ENCODE assay signal across 14 cellular contexts in the genomic region with DNA sequence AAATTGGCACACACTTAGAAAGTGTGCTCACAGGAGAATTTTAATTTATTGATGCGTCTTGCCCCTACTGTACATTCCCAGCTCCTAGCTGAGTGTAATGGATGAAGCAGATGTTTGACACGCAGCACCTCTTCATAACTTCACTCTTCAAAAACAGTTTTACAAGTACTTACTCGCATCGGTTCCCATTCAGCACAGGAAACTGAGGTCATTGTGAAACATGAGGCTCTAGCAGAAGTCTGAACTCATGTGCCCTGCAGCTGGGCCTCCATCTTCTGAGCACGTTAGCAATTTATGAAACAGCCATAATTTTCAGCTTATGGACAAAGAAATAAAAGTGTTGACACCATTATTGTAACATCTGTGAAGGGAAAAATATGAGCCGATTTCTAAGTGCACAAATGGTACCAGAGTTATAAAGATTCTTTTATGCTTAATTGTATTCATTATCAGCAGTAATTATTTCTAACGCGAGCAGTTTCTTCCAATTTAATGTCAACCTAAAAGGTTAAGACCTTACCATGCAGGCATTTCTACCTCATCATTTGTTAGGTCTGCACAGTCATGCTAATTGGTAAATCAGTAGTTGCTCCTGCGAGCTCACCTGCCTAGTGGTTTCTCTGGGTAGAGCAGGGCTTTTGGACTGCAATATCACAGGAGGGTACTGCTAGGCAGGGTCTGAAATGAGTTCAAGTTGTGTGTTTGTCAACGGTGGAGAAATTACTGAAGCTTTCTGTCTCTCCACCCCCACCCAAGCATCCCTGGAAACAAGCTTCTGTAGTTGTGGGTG.
DNase-seq lines count a peak whose midpoint lies in the region; ATAC-seq and TF ChIP-seq lines count a peak whose summit lies in the region.
"Had no signal": no experiment of that assay in that cellular context is flagged by ENCODE, and none has a peak within 500 bp of the region (broad histone marks: within the 10 kb centered on the region; RNA-seq: fewer than 3 reads in every experiment).

No MANE protein-coding gene starts in this region.

- H3K4me3 ChIP-seq in CD4-positive, CD25-positive, alpha-beta regulatory T cell (ENCODE audit: low read depth, low read length): peak overlapping the region; percentile 28
- H3K4me3 ChIP-seq in GM12864 (ENCODE audit: low read depth, low read length) (no peak overlapping the region), endodermal cell (ENCODE audit: low read length) (no peak overlapping the region)
- no peak overlapping the region for H3K4me3 ChIP-seq in Jurkat, Clone E6-1 (ENCODE audit: low read length)
- H3K4me3 ChIP-seq: testis had no signal

- WGBS in endodermal cell (ENCODE audit: insufficient coverage in 1 of 2, insufficient read length in 1 of 2), 2 experiments: 78 to 90% methylated on average over 2 to 9 of the region's 10 CpGs

- no peak overlapping the region for H3K27ac ChIP-seq in CD4-positive, CD25-positive, alpha-beta regulatory T cell (ENCODE audit: insufficient read depth, low read length, poor library complexity, severe bottlenecking)
- H3K27ac ChIP-seq in endodermal cell (ENCODE audit: low read depth, low read length): no peak overlapping the region
- H3K27ac ChIP-seq: testis had no signal

- TF ChIP-seq CTCF in GM12864 (IDR thresholded peaks at IDR 0.05; ENCODE audit: low read depth, low read length, missing control alignments) (no peak), endodermal cell (conservative IDR thresholded peaks at IDR 0.05) (peak; percentile 60)

- peak in 1 of 2 donors; percentile 41 for ATAC-seq in CD4-positive, CD25-positive, alpha-beta regulatory T cell (ENCODE audit: low read depth in 2 of 2)
- no peak for ATAC-seq in GM21367 (IDR thresholded peaks at IDR 0.05; ENCODE audit: unreplicated experiment)
- no peak for ATAC-seq in esophagus mucosa

- H3K9me3 Mint-ChIP-seq in CD4-positive, CD25-positive, alpha-beta regulatory T cell: peaks cover 0 to 1% (median 0%) of the 10 kb centered on the region in 7 donors
- no peaks in the 10 kb centered on the region for H3K9me3 Mint-ChIP-seq in endodermal cell

- DNase-seq in CD4-positive, CD25-positive, alpha-beta regulatory T cell: peak in 1 of 3 donors; percentile 44
- DNase-seq in GM12864 (ENCODE audit: low read depth) (peak; percentile 3), endodermal cell (peak; percentile 59)
- DNase-seq in Jurkat, Clone E6-1 (ENCODE audit: low read depth, low spot score): peak; percentile 88
- DNase-seq in activated effector memory CD4-positive, alpha-beta T cell treated with anti-CD3 and anti-CD28 coated beads, Interleukin-2, amount 50 U/mL, for 16 hours: no peak
- DNase-seq: CD8-positive, alpha-beta memory T cell; erythroblast; NCI-H2227 treated with DMSO at 0.1 percent for 48 hours; testis had no signal

- no peaks in the 10 kb centered on the region for H3K36me3 ChIP-seq in CD4-positive, CD25-positive, alpha-beta regulatory T cell (ENCODE audit: control insufficient read depth, insufficient read depth, low read length)
- H3K36me3 ChIP-seq in endodermal cell (ENCODE audit: control insufficient read depth, insufficient read depth, low read length): no peaks in the 10 kb centered on the region

- H3K9ac ChIP-seq in endodermal cell (ENCODE audit: extremely low read depth, low read length, poor library complexity, severe bottlenecking): no peak overlapping the region

- H3K36me3 Mint-ChIP-seq in CD4-positive, CD25-positive, alpha-beta regulatory T cell: no peaks in the 10 kb centered on the region
- no peaks in the 10 kb centered on the region for H3K36me3 Mint-ChIP-seq in endodermal cell (ENCODE audit: low read depth)
- H3K36me3 Mint-ChIP-seq: activated naive CD8-positive, alpha-beta T cell; CD8-positive, alpha-beta memory T cell; memory B cell had no signal

- no peaks in the 10 kb centered on the region for H3K27me3 Mint-ChIP-seq in CD4-positive, CD25-positive, alpha-beta regulatory T cell
- no peaks in the 10 kb centered on the region for H3K27me3 Mint-ChIP-seq in endodermal cell (ENCODE audit: insufficient read depth)
- H3K27me3 Mint-ChIP-seq: central memory CD8-positive, alpha-beta T cell; memory B cell had no signal

- peak overlapping the region in 2 of 3 donors; percentile 38 to 75 for H3K27ac Mint-ChIP-seq in CD4-positive, CD25-positive, alpha-beta regulatory T cell
- H3K27ac Mint-ChIP-seq in endodermal cell: no peak overlapping the region
- H3K27ac Mint-ChIP-seq: activated naive CD8-positive, alpha-beta T cell; memory B cell had no signal

- H3K4me3 Mint-ChIP-seq in CD4-positive, CD25-positive, alpha-beta regulatory T cell: peak overlapping the region in 2 of 4 donors; percentile 9 to 18
- H3K4me3 Mint-ChIP-seq in endodermal cell: no peak overlapping the region
- H3K4me3 Mint-ChIP-seq: activated naive CD8-positive, alpha-beta T cell; CD8-positive, alpha-beta memory T cell; central memory CD8-positive, alpha-beta T cell; memory B cell had no signal

- H3K9me3 ChIP-seq in CD4-positive, CD25-positive, alpha-beta regulatory T cell (ENCODE audit: control insufficient read depth in 2 of 2, low read length in 2 of 2): no peaks in the 10 kb centered on the region
- no peaks in the 10 kb centered on the region for H3K9me3 ChIP-seq in endodermal cell (ENCODE audit: control insufficient read depth, low read length)
- H3K9me3 ChIP-seq: testis had no signal

- no peaks in the 10 kb centered on the region for H3K27me3 ChIP-seq in CD4-positive, CD25-positive, alpha-beta regulatory T cell (ENCODE audit: control insufficient read depth, insufficient read depth, low read length)
- no peaks in the 10 kb centered on the region for H3K27me3 ChIP-seq in endodermal cell (ENCODE audit: control insufficient read depth, insufficient read depth, low read length, poor library complexity, severe bottlenecking)
- H3K27me3 ChIP-seq: testis had no signal

- peaks cover 8 to 33% (median 15%) of the 10 kb centered on the region in 4 donors for H3K4me1 Mint-ChIP-seq in CD4-positive, CD25-positive, alpha-beta regulatory T cell
- H3K4me1 Mint-ChIP-seq in endodermal cell: no peaks in the 10 kb centered on the region
- H3K4me1 Mint-ChIP-seq: central memory CD8-positive, alpha-beta T cell; memory B cell had no signal

- H3K4me1 ChIP-seq in CD4-positive, CD25-positive, alpha-beta regulatory T cell (ENCODE audit: control insufficient read depth, insufficient read depth, low read length, poor library complexity, severe bottlenecking): peaks cover 7% of the 10 kb centered on the region
- H3K4me1 ChIP-seq in endodermal cell (ENCODE audit: control insufficient read depth, insufficient read depth, low read length): no peaks in the 10 kb centered on the region
- H3K4me1 ChIP-seq: testis had no signal
